Comparison of ENCODE assay signal across 22 cellular contexts in genomic region chrX:151184705-151185104, GRCh38. TPM values are rescaled to one million over a fixed set of nuclear protein-coding genes. Genes with fewer than 3 reads are reported as not detected.
A peak's percentile ranks its signal among the peaks of the same experiment; 100 is the strongest.
DNase-seq lines count a peak whose midpoint lies in the region; ATAC-seq and TF ChIP-seq lines count a peak whose summit lies in the region.
"Had no signal": no experiment of that assay in that cellular context is flagged by ENCODE, and none has a peak within 500 bp of the region (broad histone marks: within the 10 kb centered on the region; RNA-seq: fewer than 3 reads in every experiment).

No MANE protein-coding gene starts in this region.

- 14 to 25% methylated on average over 2 of the region's 2 CpGs for WGBS in GM23248 (ENCODE audit: low coverage in 1 of 2, low lambda C conversion rate in 2 of 2, missing lambda C conversion rate in 2 of 2), 2 experiments

- no peaks in the 10 kb centered on the region for H3F3A ChIP-seq in GM23248 (ENCODE audit: insufficient read depth)

- H3K4me2 ChIP-seq in GM23248 (ENCODE audit: unreplicated experiment) = no peak overlapping the region

- no peak overlapping the region for H3K4me3 ChIP-seq in GM23248
- H3K4me3 ChIP-seq: HAP-1 had no signal

- CTCF ChIA-PET in WTC11 (lab: Charles Lee) = interaction anchor here (1.0 to 2.2 kb wide), 2 partner anchors 33 to 175 kb away, joined by 3 to 6 read pairs; no protein-coding TSS in a partner anchor

- POLR2A ChIA-PET in WTC11 (lab: Charles Lee) = no interaction called here

- ATAC-seq in GM18870 (IDR thresholded peaks at IDR 0.05; ENCODE audit: unreplicated experiment) = peak; percentile 78
- peak; percentile 66 for ATAC-seq in GM21528 (IDR thresholded peaks at IDR 0.05; ENCODE audit: low FRiP score, unreplicated experiment)
- peak; percentile 56 for ATAC-seq in HG03175 (IDR thresholded peaks at IDR 0.05; ENCODE audit: unreplicated experiment)
- ATAC-seq in WTC11 = no peak

- no peaks in the 10 kb centered on the region for H3K4me1 ChIP-seq in GM23248 (ENCODE audit: insufficient read depth)
- H3K4me1 ChIP-seq: HAP-1 had no signal

- H3K36me3 ChIP-seq in GM23248 (ENCODE audit: low read depth) = no peaks in the 10 kb centered on the region
- H3K36me3 ChIP-seq: HAP-1 had no signal

- H3K27ac ChIP-seq in GM23248 = no peak overlapping the region

- no peak overlapping the region for H3K9ac ChIP-seq in GM23248

- H4K20me1 ChIP-seq in GM23248 (ENCODE audit: insufficient read depth) = no peaks in the 10 kb centered on the region

- H2AFZ ChIP-seq in GM23248 = no peak overlapping the region

- H3K4me1 Mint-ChIP-seq in WTC11 = peaks cover 34% of the 10 kb centered on the region
- H3K4me1 Mint-ChIP-seq in activated T-cell treated with anti-CD3 and anti-CD28 coated beads, Interleukin-2, amount 50 U/mL, for 24 hours (ENCODE audit: low read depth) = peaks cover 3% of the 10 kb centered on the region

- DNase-seq in WTC11 (ENCODE audit: low spot score) = no peak
- DNase-seq in GM23248 = no peak
- no peak for DNase-seq in activated T-cell treated with anti-CD3 and anti-CD28 coated beads, Interleukin-2, amount 50 U/mL, for 24 hours
- DNase-seq in activated effector memory CD4-positive, alpha-beta T cell treated with anti-CD3 and anti-CD28 coated beads, Interleukin-2, amount 50 U/mL, for 16 hours = no peak
- DNase-seq: C1 segment of cervical spinal cord; GF-D8; KBM-7; NCI-H1417 treated with DMSO at 0.1 percent for 48 hours; NCI-H2029; NCI-H2171 treated with DMSO at 0.1 percent for 48 hours; NCI-H446 treated with DMSO at 0.1 percent for 48 hours; NK-92 treated with Interleukin-12 subunit alpha and Interleukin-12 subunit beta, amount 100 ng/mL, for 24 hours; SIG-M5 had no signal

- H3K9me2 ChIP-seq in GM23248 (ENCODE audit: insufficient read depth) = no peaks in the 10 kb centered on the region

- peaks cover 26% of the 10 kb centered on the region for H3K27me3 Mint-ChIP-seq in WTC11 (ENCODE audit: low read depth)
- peaks cover 74% of the 10 kb centered on the region for H3K27me3 Mint-ChIP-seq in activated T-cell treated with anti-CD3 and anti-CD28 coated beads, Interleukin-2, amount 50 U/mL, for 24 hours

- H3K36me3 Mint-ChIP-seq in WTC11 = peaks cover 6% of the 10 kb centered on the region
- no peaks in the 10 kb centered on the region for H3K36me3 Mint-ChIP-seq in activated T-cell treated with anti-CD3 and anti-CD28 coated beads, Interleukin-2, amount 50 U/mL, for 24 hours (ENCODE audit: low read depth)

- TF ChIP-seq CTCF in WTC11 (IDR thresholded peaks at IDR 0.05) = no peak

- H3K9me3 Mint-ChIP-seq in WTC11 = no peaks in the 10 kb centered on the region
- H3K9me3 Mint-ChIP-seq in activated T-cell treated with anti-CD3 and anti-CD28 coated beads, Interleukin-2, amount 50 U/mL, for 24 hours = no peaks in the 10 kb centered on the region
- H3K9me3 Mint-ChIP-seq: T-helper 1 cell treated with Interleukin-12 subunit alpha and Interleukin-12 subunit beta and Interleukin-4 antibody, amounts not matched to agents 30 μg/mL and 1 μg/mL, for 36 hours had no signal

- no peak overlapping the region for H3K4me3 Mint-ChIP-seq in WTC11
- H3K4me3 Mint-ChIP-seq in activated T-cell treated with anti-CD3 and anti-CD28 coated beads, Interleukin-2, amount 50 U/mL, for 24 hours = no peak overlapping the region
- H3K4me3 Mint-ChIP-seq: T-helper 1 cell treated with Interleukin-12 subunit alpha and Interleukin-12 subunit beta and Interleukin-4 antibody, amounts not matched to agents 30 μg/mL and 1 μg/mL, for 36 hours had no signal

- H3K79me2 ChIP-seq in GM23248 (ENCODE audit: insufficient read depth) = no peaks in the 10 kb centered on the region

- in situ Hi-C loops in GM23248 (cut with MboI) = no loop called here

- peak overlapping the region; percentile 88; the same call in 1 of the 2 replicates for H3K27ac Mint-ChIP-seq in WTC11
- no peak overlapping the region for H3K27ac Mint-ChIP-seq in activated T-cell treated with anti-CD3 and anti-CD28 coated beads, Interleukin-2, amount 50 U/mL, for 24 hours
- H3K27ac Mint-ChIP-seq: T-helper 1 cell treated with Interleukin-12 subunit alpha and Interleukin-12 subunit beta and Interleukin-4 antibody, amounts not matched to agents 30 μg/mL and 1 μg/mL, for 36 hours had no signal

- H3K9me3 ChIP-seq in GM23248 (ENCODE audit: low read depth) = no peaks in the 10 kb centered on the region
- H3K9me3 ChIP-seq: HAP-1 had no signal

- H3K27me3 ChIP-seq in GM23248 (replicated peaks; ENCODE audit: insufficient read depth) = no peaks in the 10 kb centered on the region

TF ChIP-seq in WTC11, 78 proteins besides CTCF, POLR2A, EP300 and RAD21 (continues in another document):
- TF ChIP-seq, protein P1, sequence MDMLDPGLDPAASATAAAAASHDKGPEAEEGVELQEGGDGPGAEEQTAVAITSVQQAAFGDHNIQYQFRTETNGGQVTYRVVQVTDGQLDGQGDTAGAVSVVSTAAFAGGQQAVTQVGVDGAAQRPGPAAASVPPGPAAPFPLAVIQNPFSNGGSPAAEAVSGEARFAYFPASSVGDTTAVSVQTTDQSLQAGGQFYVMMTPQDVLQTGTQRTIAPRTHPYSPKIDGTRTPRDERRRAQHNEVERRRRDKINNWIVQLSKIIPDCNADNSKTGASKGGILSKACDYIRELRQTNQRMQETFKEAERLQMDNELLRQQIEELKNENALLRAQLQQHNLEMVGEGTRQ (CRISPR knock-in tag; IDR thresholded peaks at IDR 0.05) = no peak
- TF ChIP-seq E2F1 (CRISPR knock-in tag; IDR thresholded peaks at IDR 0.05) (no peak), ZNF121 (CRISPR knock-in tag; IDR thresholded peaks at IDR 0.05) (no peak), ZNF396 (CRISPR knock-in tag; IDR thresholded peaks at IDR 0.05; ENCODE audit: borderline replicate concordance) (no peak), ZNF512 (CRISPR knock-in tag; IDR thresholded peaks at IDR 0.05; ENCODE audit: borderline replicate concordance) (no peak), ATF3 (CRISPR knock-in tag; conservative IDR thresholded peaks at IDR 0.05) (no peak), TEAD4 (CRISPR knock-in tag; IDR thresholded peaks at IDR 0.05) (no peak), ZNF138 (CRISPR knock-in tag; conservative IDR thresholded peaks at IDR 0.05) (no peak), CBFB (CRISPR knock-in tag; IDR thresholded peaks at IDR 0.05; ENCODE audit: low read depth) (no peak)
- TF ChIP-seq, protein P2, sequence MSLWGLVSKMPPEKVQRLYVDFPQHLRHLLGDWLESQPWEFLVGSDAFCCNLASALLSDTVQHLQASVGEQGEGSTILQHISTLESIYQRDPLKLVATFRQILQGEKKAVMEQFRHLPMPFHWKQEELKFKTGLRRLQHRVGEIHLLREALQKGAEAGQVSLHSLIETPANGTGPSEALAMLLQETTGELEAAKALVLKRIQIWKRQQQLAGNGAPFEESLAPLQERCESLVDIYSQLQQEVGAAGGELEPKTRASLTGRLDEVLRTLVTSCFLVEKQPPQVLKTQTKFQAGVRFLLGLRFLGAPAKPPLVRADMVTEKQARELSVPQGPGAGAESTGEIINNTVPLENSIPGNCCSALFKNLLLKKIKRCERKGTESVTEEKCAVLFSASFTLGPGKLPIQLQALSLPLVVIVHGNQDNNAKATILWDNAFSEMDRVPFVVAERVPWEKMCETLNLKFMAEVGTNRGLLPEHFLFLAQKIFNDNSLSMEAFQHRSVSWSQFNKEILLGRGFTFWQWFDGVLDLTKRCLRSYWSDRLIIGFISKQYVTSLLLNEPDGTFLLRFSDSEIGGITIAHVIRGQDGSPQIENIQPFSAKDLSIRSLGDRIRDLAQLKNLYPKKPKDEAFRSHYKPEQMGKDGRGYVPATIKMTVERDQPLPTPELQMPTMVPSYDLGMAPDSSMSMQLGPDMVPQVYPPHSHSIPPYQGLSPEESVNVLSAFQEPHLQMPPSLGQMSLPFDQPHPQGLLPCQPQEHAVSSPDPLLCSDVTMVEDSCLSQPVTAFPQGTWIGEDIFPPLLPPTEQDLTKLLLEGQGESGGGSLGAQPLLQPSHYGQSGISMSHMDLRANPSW (CRISPR knock-in tag; conservative IDR thresholded peaks at IDR 0.05; ENCODE audit: low read depth) = no peak
- TF ChIP-seq, protein P3, sequence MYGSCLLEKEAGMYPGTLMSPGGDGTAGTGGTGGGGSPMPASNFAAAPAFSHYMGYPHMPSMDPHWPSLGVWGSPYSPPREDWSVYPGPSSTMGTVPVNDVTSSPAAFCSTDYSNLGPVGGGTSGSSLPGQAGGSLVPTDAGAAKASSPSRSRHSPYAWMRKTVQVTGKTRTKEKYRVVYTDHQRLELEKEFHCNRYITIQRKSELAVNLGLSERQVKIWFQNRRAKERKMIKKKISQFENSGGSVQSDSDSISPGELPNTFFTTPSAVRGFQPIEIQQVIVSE (CRISPR knock-in tag; IDR thresholded peaks at IDR 0.05; ENCODE audit: borderline replicate concordance) = no peak

RNA-seq across cellular contexts. Expression of gene GPR50, which starts 8.3 kb away (rescaled TPM):
- 5.9 to 12.0 TPM (median 5.9 TPM) in 3 replicates for total RNA-seq in WTC11 (2021)
- not detected in 2 replicates for total RNA-seq in GM23248 (2014; rRNA removed; shearing (Covaris generic))
- polyA plus RNA-seq in GM23248 (2016; fragmentation: Nextera tagmentation; extraction: Ambion mirVana) = not detected in 2 replicates
- total RNA-seq: A673, Daoy, OCI-LY7, RPMI7951 had no signal
